ENCODE assay signal across 14 cellular contexts in genomic region chr9:118366228-118366627, GRCh38.
"Had no signal": no experiment of that assay in that cellular context is flagged by ENCODE, and none has a peak within 500 bp of the region (broad histone marks: within the 10 kb centered on the region; RNA-seq: fewer than 3 reads in every experiment).

No MANE protein-coding gene starts in this region.

- DNase-seq: effector memory CD8-positive, alpha-beta T cell; foreskin keratinocyte; left colon; mammary epithelial cell; mucosa of descending colon; natural killer cell; posterior cingulate gyrus; sigmoid colon; stimulated activated naive CD4-positive, alpha-beta T cell treated with Interleukin-2 at 50 U/mL for 16 hours had no signal

- H2AFZ ChIP-seq: hepatocyte had no signal

- FAIRE-seq: colon, urothelium cell line had no signal

- ATAC-seq: effector memory CD8-positive, alpha-beta T cell; foreskin keratinocyte; left colon; mucosa of descending colon; natural killer cell had no signal

- H3K27me3 ChIP-seq: foreskin keratinocyte, hepatocyte, sigmoid colon had no signal

- H3K4me3 ChIP-seq: hepatocyte, mucosa of descending colon, sigmoid colon, skin epidermis had no signal

- H3K4me2 ChIP-seq: hepatocyte had no signal

- H3K79me2 ChIP-seq: hepatocyte had no signal

- H3K4me1 ChIP-seq: foreskin keratinocyte had no signal

- H3K36me3 ChIP-seq: sigmoid colon had no signal

- H3K27ac ChIP-seq: epithelial cell of prostate, foreskin keratinocyte, hepatocyte, sigmoid colon, skin epidermis had no signal

- H3K9me3 ChIP-seq: mucosa of descending colon, sigmoid colon had no signal
